Comparison of ENCODE assay signal across 8 cellular contexts in the genomic region with DNA sequence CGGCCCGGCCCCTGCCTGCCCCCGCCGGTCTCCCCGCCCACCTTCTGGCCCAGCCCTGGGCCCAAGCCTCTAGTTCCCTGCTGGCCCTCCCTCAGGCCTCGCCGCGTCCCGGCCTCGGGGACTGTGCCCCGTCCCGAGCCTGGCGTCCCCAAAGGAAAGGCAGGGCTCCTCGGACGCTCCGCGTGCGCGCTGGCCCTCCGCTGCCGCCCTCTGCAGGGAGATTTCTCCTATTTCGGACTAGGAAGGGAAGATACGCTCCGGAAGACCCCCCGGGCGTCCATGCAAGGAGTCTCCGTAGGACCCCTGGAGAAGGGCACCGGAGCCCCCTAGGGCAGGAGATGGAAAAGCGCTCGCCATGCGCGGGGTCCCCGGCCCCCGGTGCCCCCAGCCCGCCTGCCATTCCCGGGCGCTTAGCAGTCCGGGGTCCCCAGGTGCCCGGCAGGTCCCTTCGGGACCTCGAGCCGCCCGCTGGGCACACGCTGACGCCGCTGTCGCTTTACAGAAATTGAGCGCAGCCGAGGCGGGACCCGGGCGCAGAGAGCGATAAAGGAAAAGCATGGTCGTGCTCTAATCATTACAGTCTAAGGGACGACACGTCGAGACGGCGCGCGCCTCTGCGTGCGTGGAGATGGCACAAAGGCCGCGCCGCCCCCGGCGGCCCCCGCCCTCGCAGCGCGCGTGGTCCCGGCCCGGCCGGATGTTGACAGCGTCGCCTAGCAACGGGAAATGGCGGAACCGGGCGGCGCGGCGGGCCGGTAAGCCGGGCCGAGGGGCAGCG.
DNase-seq lines count a peak whose midpoint lies in the region; ATAC-seq and TF ChIP-seq lines count a peak whose summit lies in the region.

A gene with protein sequence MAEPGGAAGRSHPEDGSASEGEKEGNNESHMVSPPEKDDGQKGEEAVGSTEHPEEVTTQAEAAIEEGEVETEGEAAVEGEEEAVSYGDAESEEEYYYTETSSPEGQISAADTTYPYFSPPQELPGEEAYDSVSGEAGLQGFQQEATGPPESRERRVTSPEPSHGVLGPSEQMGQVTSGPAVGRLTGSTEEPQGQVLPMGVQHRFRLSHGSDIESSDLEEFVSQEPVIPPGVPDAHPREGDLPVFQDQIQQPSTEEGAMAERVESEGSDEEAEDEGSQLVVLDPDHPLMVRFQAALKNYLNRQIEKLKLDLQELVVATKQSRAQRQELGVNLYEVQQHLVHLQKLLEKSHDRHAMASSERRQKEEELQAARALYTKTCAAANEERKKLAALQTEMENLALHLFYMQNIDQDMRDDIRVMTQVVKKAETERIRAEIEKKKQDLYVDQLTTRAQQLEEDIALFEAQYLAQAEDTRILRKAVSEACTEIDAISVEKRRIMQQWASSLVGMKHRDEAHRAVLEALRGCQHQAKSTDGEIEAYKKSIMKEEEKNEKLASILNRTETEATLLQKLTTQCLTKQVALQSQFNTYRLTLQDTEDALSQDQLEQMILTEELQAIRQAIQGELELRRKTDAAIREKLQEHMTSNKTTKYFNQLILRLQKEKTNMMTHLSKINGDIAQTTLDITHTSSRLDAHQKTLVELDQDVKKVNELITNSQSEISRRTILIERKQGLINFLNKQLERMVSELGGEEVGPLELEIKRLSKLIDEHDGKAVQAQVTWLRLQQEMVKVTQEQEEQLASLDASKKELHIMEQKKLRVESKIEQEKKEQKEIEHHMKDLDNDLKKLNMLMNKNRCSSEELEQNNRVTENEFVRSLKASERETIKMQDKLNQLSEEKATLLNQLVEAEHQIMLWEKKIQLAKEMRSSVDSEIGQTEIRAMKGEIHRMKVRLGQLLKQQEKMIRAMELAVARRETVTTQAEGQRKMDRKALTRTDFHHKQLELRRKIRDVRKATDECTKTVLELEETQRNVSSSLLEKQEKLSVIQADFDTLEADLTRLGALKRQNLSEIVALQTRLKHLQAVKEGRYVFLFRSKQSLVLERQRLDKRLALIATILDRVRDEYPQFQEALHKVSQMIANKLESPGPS (plus strand): TSS at position 706 of the 778 bp plus-strand sequence. CDS start 21 bp downstream, at position 727.

- peak; percentile 76 for ATAC-seq in HG02885 (IDR thresholded peaks at IDR 0.05; ENCODE audit: poor library complexity, unreplicated experiment)
- no peak for ATAC-seq in GM21576 (IDR thresholded peaks at IDR 0.05; ENCODE audit: unreplicated experiment)

- H3K27ac ChIP-seq in coronary artery = peak within 1 kb of the TSS; percentile 86 to 87

- peak within 1 kb of the TSS; percentile 83 for H3K4me3 ChIP-seq in coronary artery

- DNase-seq in DMS53 treated with DMSO at 0.1 percent for 48 hours (lab: John Stamatoyannopoulos, UW; ENCODE audit: unreplicated experiment) (peak; percentile 72), NCI-H345 treated with DMSO at 0.1 percent for 48 hours (lab: John Stamatoyannopoulos, UW; ENCODE audit: unreplicated experiment) (peak; percentile 89), coronary artery (ENCODE audit: low spot score) (peak; percentile 87), left kidney (ENCODE audit: low read depth, low spot score) (peak; percentile 93)
- DNase-seq in activated CD4-positive, alpha-beta T cell treated with anti-CD3 and anti-CD28 coated beads for 48 hours = peak; percentile 77
- DNase-seq in stimulated activated CD4-positive, alpha-beta T cell treated with anti-CD3 and anti-CD28 coated beads, Interleukin-1b, Interleukin-23, amount 100 ng/mL, for 4 hours (ENCODE audit: low read depth in 2 of 2) = peak; percentile 48 to 61

- no peak for TF ChIP-seq CTCF in coronary artery (IDR thresholded peaks at IDR 0.05)
